8 cellular contexts compared by ENCODE assay signal in the genomic region with DNA sequence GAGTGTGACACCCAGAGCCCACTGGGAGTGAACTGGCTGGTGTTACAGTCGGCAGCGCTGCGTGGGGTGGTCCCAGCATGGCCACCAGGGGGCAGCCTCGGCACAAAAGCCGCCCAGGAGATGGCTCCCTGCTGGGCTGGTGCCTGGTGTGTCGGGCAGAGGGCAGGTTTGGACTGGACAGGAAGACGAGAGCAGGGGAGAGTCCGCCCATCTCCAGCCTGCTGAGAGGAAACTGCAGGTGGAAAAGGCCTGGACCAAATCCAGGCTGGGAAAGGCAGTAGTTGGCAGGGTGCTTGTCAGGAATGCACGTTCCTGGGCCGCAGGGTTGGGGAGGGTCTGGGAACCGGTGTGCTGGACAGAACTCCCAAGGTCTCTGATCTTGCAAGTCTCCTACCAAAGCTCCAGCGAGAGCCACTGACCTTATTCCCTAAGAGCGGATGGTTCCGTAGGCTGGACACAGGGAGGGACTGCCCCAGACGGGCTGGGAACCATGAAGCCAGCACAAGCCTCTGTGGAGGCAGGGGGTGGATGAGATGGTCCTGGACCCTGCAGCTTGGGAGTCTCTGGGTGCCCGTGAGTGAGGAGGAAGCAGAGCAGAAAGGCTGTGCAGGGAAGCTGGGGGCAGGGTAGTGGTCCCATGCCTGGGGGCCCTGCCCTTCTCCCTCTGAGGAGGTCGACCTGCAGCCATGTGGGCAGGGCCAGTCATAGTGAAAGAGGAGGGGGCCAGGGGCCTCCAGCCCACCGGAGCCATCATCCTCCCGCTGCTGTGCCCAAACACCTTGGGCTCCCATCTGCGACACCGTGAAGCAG. TPM values are rescaled to one million over a fixed set of nuclear protein-coding genes. Genes with fewer than 3 reads are reported as not detected.
DNase-seq lines count a peak whose midpoint lies in the region; ATAC-seq and TF ChIP-seq lines count a peak whose summit lies in the region.

No MANE protein-coding gene starts in this region.

- H3K4me3 ChIP-seq in Loucy (ENCODE audit: low read length, poor library complexity, severe bottlenecking) = no peak overlapping the region

- H3K4me2 ChIP-seq in Loucy (ENCODE audit: low read depth, low read length, poor library complexity, severe bottlenecking) = no peak overlapping the region

- H3K79me2 ChIP-seq in Loucy (ENCODE audit: insufficient read depth, low read length) = no peaks in the 10 kb centered on the region

- H3K9ac ChIP-seq in Loucy (ENCODE audit: low read depth, low read length, poor library complexity, severe bottlenecking) = no peak overlapping the region

- no peaks in the 10 kb centered on the region for H4K20me1 ChIP-seq in Loucy (ENCODE audit: insufficient read depth, low read length, poor library complexity, severe bottlenecking)

- H3K36me3 Mint-ChIP-seq in activated naive CD8-positive, alpha-beta T cell = no peaks in the 10 kb centered on the region

- H3K36me3 ChIP-seq in Loucy (ENCODE audit: insufficient read depth, low read length) = no peaks in the 10 kb centered on the region

- peaks cover 5% of the 10 kb centered on the region for H3K4me1 Mint-ChIP-seq in activated naive CD8-positive, alpha-beta T cell (ENCODE audit: low read depth)

- H3K27me3 ChIP-seq in Loucy (ENCODE audit: insufficient read depth, low read length, poor library complexity, severe bottlenecking) = no peaks in the 10 kb centered on the region

- peaks cover 3% of the 10 kb centered on the region for H3K27me3 Mint-ChIP-seq in activated naive CD8-positive, alpha-beta T cell

- H2AFZ ChIP-seq in Loucy (ENCODE audit: low read length) = peak overlapping the region; percentile 27; the same call in 1 of the 2 replicates

- ATAC-seq in Right ventricle myocardium superior (ENCODE audit: poor library complexity) = peak; percentile 77

- peak overlapping the region; percentile 77 for H3K4me3 Mint-ChIP-seq in activated naive CD8-positive, alpha-beta T cell

- H3K27ac Mint-ChIP-seq in activated naive CD8-positive, alpha-beta T cell = no peak overlapping the region

- H3F3A ChIP-seq in Loucy (ENCODE audit: low read depth) = no peaks in the 10 kb centered on the region

- H3K9me3 Mint-ChIP-seq in activated naive CD8-positive, alpha-beta T cell (ENCODE audit: low read depth) = no peaks in the 10 kb centered on the region

- TF ChIP-seq CTCF in Loucy (conservative IDR thresholded peaks at IDR 0.05; ENCODE audit: low read length) = peak; percentile 77

- intact Hi-C loops in Right ventricle myocardium superior (cut with DNase I) = loop anchor here (2.0 kb wide), 1 partner anchor 68 kb away; no protein-coding TSS in a partner anchor

- H3K9me2 ChIP-seq in Loucy (replicated peaks; ENCODE audit: low read depth, low read length) = no peaks in the 10 kb centered on the region

- H3K9me3 ChIP-seq in Loucy (ENCODE audit: insufficient read depth, low read depth, low read length) = no peaks in the 10 kb centered on the region

- H3K4me1 ChIP-seq in Loucy (ENCODE audit: insufficient read depth, low read length, poor library complexity, severe bottlenecking) = no peaks in the 10 kb centered on the region

- DNase-seq in NCI-H1092 treated with DMSO at 0.1 percent for 48 hours (lab: John Stamatoyannopoulos, UW) (peak; percentile 55), NCI-H1092 (lab: John Stamatoyannopoulos, UW) (no peak), T follicular helper cell (ENCODE audit: low read depth) (peak; percentile 77), Right ventricle myocardium superior (peak; percentile 91), renal cortical epithelial cell (ENCODE audit: low read depth) (peak; percentile 67), cortex of kidney (lab: John Stamatoyannopoulos, UW) (no peak)

RNA-seq across cellular contexts. Expression of a gene that starts 1.8 kb away (rescaled TPM):
- total RNA-seq in Right ventricle myocardium superior (2.6 TPM), renal cortical epithelial cell (33.2 and 60.5 TPM in 2 replicates)

RNA-seq across cellular contexts. Expression of a gene that starts 9.2 kb away (rescaled TPM):
- 1.5 TPM for total RNA-seq in Right ventricle myocardium superior
- 8.7 and 17.8 TPM in 2 replicates for total RNA-seq in renal cortical epithelial cell

RNA-seq across cellular contexts. Expression of a gene that starts 44.5 kb away (rescaled TPM):
- total RNA-seq in Right ventricle myocardium superior (1.6 TPM), renal cortical epithelial cell (8.8 and 43.6 TPM in 2 replicates)

RNA-seq across cellular contexts. Expression of a gene that starts 51.7 kb away (rescaled TPM):
- total RNA-seq in Right ventricle myocardium superior (0.13 TPM), renal cortical epithelial cell (0.05 TPM in 1 of 2 replicates, not detected in the other)

Comparison
In these comparisons a context has a peak if more than half of its experiments do, and no peak if none do; other contexts are left out.
1. DNase-seq: peak in NCI-H1092 treated with DMSO at 0.1 percent for 48 hours (single experiment), T follicular helper cell (single experiment), Right ventricle myocardium superior (single experiment) and renal cortical epithelial cell (single experiment); none in NCI-H1092 (single experiment) and cortex of kidney (single experiment).